Comparison of ENCODE assay signal across 1 cellular context in genomic region chr13:39810091-39810877, GRCh38.
TF ChIP-seq lines count a peak whose summit lies in the region.

No MANE protein-coding gene starts in this region.

TF ChIP-seq in IMR-90, 13 proteins besides CTCF, POLR2A, EP300 and RAD21:
- no peak for TF ChIP-seq ELK1 (IDR thresholded peaks at IDR 0.05; ENCODE audit: borderline replicate concordance, low read depth, low read length)
- no peak for TF ChIP-seq SMC3 (IDR thresholded peaks at IDR 0.05; ENCODE audit: low read depth, low read length)
- no peak for TF ChIP-seq MAFK (IDR thresholded peaks at IDR 0.05; ENCODE audit: low read depth, low read length)
- no peak for TF ChIP-seq NFE2L2 (IDR thresholded peaks at IDR 0.05; ENCODE audit: low read depth, low read length)
- no peak for TF ChIP-seq FOS (IDR thresholded peaks at IDR 0.05; ENCODE audit: low read depth, low read length)
